ENCODE assay signal across 1 cellular context in genomic region chr6:49519660-49520059, GRCh38.
TF ChIP-seq lines count a peak whose summit lies in the region.

No MANE protein-coding gene starts in this region.

TF ChIP-seq in GM12878, 131 proteins besides CTCF, POLR2A, EP300 and RAD21:
- TF ChIP-seq SPI1 (IDR thresholded peaks at IDR 0.05; ENCODE audit: borderline replicate concordance, insufficient read depth, low read depth, low read length) (peak; percentile 49; the same call in 1 of the 2 replicates), HDAC2 (IDR thresholded peaks at IDR 0.05) (no peak)
